In genomic region chrX:123331859-123332258, GRCh38 we compare ENCODE assay signal across 15 cellular contexts.
"Had no signal": no experiment of that assay in that cellular context is flagged by ENCODE, and none has a peak within 500 bp of the region (broad histone marks: within the 10 kb centered on the region; RNA-seq: fewer than 3 reads in every experiment).

No MANE protein-coding gene starts in this region.

- DNase-seq: activated CD4-positive, alpha-beta T cell treated with anti-CD3 and anti-CD28 coated beads, Interleukin-2, amount 10 ng/mL, durations not matched to agents 24 days and 14 days; activated CD4-positive, CD25-positive, alpha-beta regulatory T cell; activated CD8-positive, alpha-beta memory T cell treated with anti-CD3 and anti-CD28 coated beads, Interleukin-2, amount 50 U/mL, for 4 hours; activated CD8-positive, alpha-beta T cell treated with anti-CD3 and anti-CD28 coated beads, Interleukin-2, amount 10 ng/mL, durations not matched to agents 7 days and 5 days; activated gamma-delta T cell; activated T-cell treated with anti-CD3 and anti-CD28 coated beads, Interleukin-2, amount 50 U/mL, for 48 hours; hippocampal formation; left ventricle myocardium inferior; naive thymus-derived CD8-positive, alpha-beta T cell; pancreas; stimulated activated CD4-positive, alpha-beta T cell treated with anti-CD3 and anti-CD28 coated beads, Interleukin-1b, Interleukin-23, amount 100 ng/mL, for 48 hours; stomach; testis; upper lobe of left lung had no signal

- ATAC-seq: activated CD8-positive, alpha-beta T cell treated with anti-CD3 and anti-CD28 coated beads, Interleukin-2, amount 10 ng/mL, durations not matched to agents 7 days and 5 days; activated naive CD4-positive, alpha-beta T cell treated with anti-CD3 and anti-CD28 coated beads, Interleukin-2, amount 50 U/mL, for 72 hours; naive thymus-derived CD8-positive, alpha-beta T cell; pancreas had no signal
